10 cellular contexts compared by ENCODE assay signal in the genomic region with DNA sequence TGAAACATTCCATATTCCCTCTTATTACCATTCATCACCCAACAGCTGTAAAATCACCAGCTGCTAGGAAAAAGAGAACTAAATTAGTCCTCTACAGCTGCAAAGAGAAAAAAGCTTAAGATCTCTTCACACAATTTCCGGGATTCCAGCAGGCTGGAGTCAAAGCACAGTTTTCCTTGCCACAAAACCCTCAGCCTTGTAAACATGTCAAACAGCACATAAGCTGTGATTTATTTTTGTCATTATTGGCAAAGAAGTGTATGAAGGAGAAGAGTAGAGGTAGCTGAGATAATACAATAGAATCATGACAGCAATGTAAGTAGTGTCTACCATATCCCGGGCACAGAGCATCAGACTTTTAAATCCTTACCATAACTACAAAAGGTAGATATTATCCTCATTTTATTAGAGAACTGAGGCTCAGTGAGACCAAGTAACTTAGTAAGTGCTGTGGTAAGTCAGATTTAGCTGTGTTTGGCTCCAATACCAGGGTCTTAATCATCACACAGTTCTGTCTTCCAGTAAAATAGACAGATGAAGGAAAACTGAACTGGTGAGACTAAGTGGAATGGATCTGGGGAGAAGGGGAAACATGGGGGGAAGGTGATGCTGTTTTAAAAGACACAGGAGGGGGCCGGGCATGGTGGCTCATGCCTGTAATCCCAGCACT. TPM values are rescaled to one million over a fixed set of nuclear protein-coding genes. Genes with fewer than 3 reads are reported as not detected.
A peak's percentile ranks its signal among the peaks of the same experiment; 100 is the strongest.
DNase-seq lines count a peak whose midpoint lies in the region; ATAC-seq and TF ChIP-seq lines count a peak whose summit lies in the region.
"Had no signal": no experiment of that assay in that cellular context is flagged by ENCODE, and none has a peak within 500 bp of the region (broad histone marks: within the 10 kb centered on the region; RNA-seq: fewer than 3 reads in every experiment).

No MANE protein-coding gene starts in this region.

- H3K27me3 Mint-ChIP-seq in osteocyte (ENCODE audit: unreplicated experiment): no peaks in the 10 kb centered on the region

- ATAC-seq in GM21423 (IDR thresholded peaks at IDR 0.05; ENCODE audit: unreplicated experiment) (no peak), HG02970 (IDR thresholded peaks at IDR 0.05; ENCODE audit: low FRiP score, unreplicated experiment) (no peak)

- H3K9me3 Mint-ChIP-seq in osteocyte (ENCODE audit: unreplicated experiment): no peaks in the 10 kb centered on the region

- H3K36me3 Mint-ChIP-seq in osteocyte (ENCODE audit: unreplicated experiment): peaks cover 72% of the 10 kb centered on the region
- H3K36me3 Mint-ChIP-seq: CD4-positive, CD25-positive, alpha-beta regulatory T cell had no signal

- H3K27ac Mint-ChIP-seq in osteocyte (ENCODE audit: unreplicated experiment): peak overlapping the region; percentile 80
- H3K27ac Mint-ChIP-seq: CD4-positive, CD25-positive, alpha-beta regulatory T cell had no signal

- DNase-seq in AG20443 (ENCODE audit: low spot score) (peak; percentile 79), NCI-H2227 treated with DMSO at 0.1 percent for 48 hours (lab: John Stamatoyannopoulos, UW) (peak; percentile 87), fibroblast of gingiva (ENCODE audit: low read depth) (peak; percentile 24), osteocyte (ENCODE audit: extremely low spot score, unreplicated experiment) (no peak), NCI-H1694 treated with DMSO at 0.1 percent for 48 hours (lab: John Stamatoyannopoulos, UW) (no peak)
- no peak for DNase-seq in stimulated activated CD4-positive, alpha-beta T cell treated with anti-CD3 and anti-CD28 coated beads, Interleukin-12 subunit alpha, Interleukin-12 subunit beta, amount 100 ng/mL, for 4 hours
- DNase-seq: activated CD4-positive, alpha-beta T cell treated with anti-CD3 and anti-CD28 coated beads for 1 hour; CD4-positive, CD25-positive, alpha-beta regulatory T cell had no signal

- peaks cover 50% of the 10 kb centered on the region for H3K4me1 Mint-ChIP-seq in osteocyte (ENCODE audit: unreplicated experiment)
- H3K4me1 Mint-ChIP-seq: CD4-positive, CD25-positive, alpha-beta regulatory T cell had no signal

- no peak overlapping the region for H3K4me3 Mint-ChIP-seq in osteocyte (ENCODE audit: unreplicated experiment)
- H3K4me3 Mint-ChIP-seq: CD4-positive, CD25-positive, alpha-beta regulatory T cell had no signal

- no peak for TF ChIP-seq CTCF in osteocyte (IDR thresholded peaks at IDR 0.05)

RNA-seq across cellular contexts. Expression of gene NTN4, which starts 57.3 kb away (rescaled TPM):
- 654 and 670 TPM in 2 replicates for total RNA-seq in osteocyte
- total RNA-seq: CD4-positive, CD25-positive, alpha-beta regulatory T cell had no signal

Comparison
In these comparisons a context has a peak if more than half of its experiments do, and no peak if none do; other contexts are left out.
1. DNase-seq: peak in AG20443 (single experiment), NCI-H2227 treated with DMSO at 0.1 percent for 48 hours (single experiment) and fibroblast of gingiva (single experiment); none in osteocyte (single experiment), NCI-H1694 treated with DMSO at 0.1 percent for 48 hours (single experiment) and stimulated activated CD4-positive, alpha-beta T cell treated with anti-CD3 and anti-CD28 coated beads, Interleukin-12 subunit alpha, Interleukin-12 subunit beta, amount 100 ng/mL, for 4 hours (single experiment).